Comparison of ENCODE assay signal across 12 cellular contexts in genomic region chr17:81348097-81349055, GRCh38. TPM values are rescaled to one million over a fixed set of nuclear protein-coding genes. Genes with fewer than 3 reads are reported as not detected.
A peak's percentile ranks its signal among the peaks of the same experiment; 100 is the strongest.
DNase-seq lines count a peak whose midpoint lies in the region; ATAC-seq and TF ChIP-seq lines count a peak whose summit lies in the region.
"Had no signal": no experiment of that assay in that cellular context is flagged by ENCODE, and none has a peak within 500 bp of the region (broad histone marks: within the 10 kb centered on the region; RNA-seq: fewer than 3 reads in every experiment).

No MANE protein-coding gene starts in this region.

- H3K4me3 ChIP-seq in BLaER1, result no peak overlapping the region
- H3K4me3 ChIP-seq in lower lobe of right lung, result no peak overlapping the region
- no peak overlapping the region for H3K4me3 ChIP-seq in gastrocnemius medialis

- peak; percentile 37 to 47 for ATAC-seq in lower lobe of right lung
- no peak for ATAC-seq in HG02970 (IDR thresholded peaks at IDR 0.05; ENCODE audit: low FRiP score, unreplicated experiment)
- ATAC-seq in gastrocnemius medialis, result no peak
- ATAC-seq: activated naive CD4-positive, alpha-beta T cell treated with anti-CD3 and anti-CD28 coated beads, Interleukin-2, amount 50 U/mL, for 72 hours had no signal

- H3K27me3 ChIP-seq in BLaER1 (peaks cover 27% of the 10 kb centered on the region), lower lobe of right lung (ENCODE audit: low read depth) (peaks cover 6% of the 10 kb centered on the region), gastrocnemius medialis (no peaks in the 10 kb centered on the region)

- peak overlapping the region; percentile 98 for H3K4me2 ChIP-seq in BLaER1

- CTCF ChIA-PET in RWPE1 (lab: Yijun Ruan, JAX), result no interaction called here

- in situ Hi-C loops in gastrocnemius medialis (cut with MboI; ENCODE audit: low sequenced_read_pairs in 4 of 4), result no loop called here

- H3K27ac ChIP-seq in BLaER1 (no peak overlapping the region), RWPE1 (peak overlapping the region; percentile 99), lower lobe of right lung (no peak overlapping the region), gastrocnemius medialis (no peak overlapping the region)

- no peak overlapping the region for H3K27ac Mint-ChIP-seq in immature natural killer cell
- H3K27ac Mint-ChIP-seq: activated naive CD4-positive, alpha-beta T cell treated with anti-CD3 and anti-CD28 coated beads, Interleukin-2, amount 50 U/mL, for 72 hours; progenitor cell of endocrine pancreas; T-helper 1 cell treated with Interleukin-12 subunit alpha and Interleukin-12 subunit beta and Interleukin-4 antibody, amounts not matched to agents 30 μg/mL and 1 μg/mL, for 36 hours had no signal

- TF ChIP-seq POLR2A in gastrocnemius medialis (IDR thresholded peaks at IDR 0.05), result no peak

- H3K9me3 Mint-ChIP-seq in immature natural killer cell, result peaks cover 0 to 1% (median 0%) of the 10 kb centered on the region in 6 donors
- H3K9me3 Mint-ChIP-seq: activated naive CD4-positive, alpha-beta T cell treated with anti-CD3 and anti-CD28 coated beads, Interleukin-2, amount 50 U/mL, for 72 hours; T-helper 1 cell treated with Interleukin-12 subunit alpha and Interleukin-12 subunit beta and Interleukin-4 antibody, amounts not matched to agents 30 μg/mL and 1 μg/mL, for 36 hours had no signal

- H3K4me1 ChIP-seq in BLaER1 (peaks cover 51% of the 10 kb centered on the region), lower lobe of right lung (peaks cover 30% of the 10 kb centered on the region), gastrocnemius medialis (peaks cover 6 to 7% of the 10 kb centered on the region in 2 donors)

- peaks cover 13 to 25% (median 17%) of the 10 kb centered on the region in 3 donors for H3K27me3 Mint-ChIP-seq in immature natural killer cell (ENCODE audit: low read depth in 3 of 3)
- H3K27me3 Mint-ChIP-seq: progenitor cell of endocrine pancreas had no signal

- no peak overlapping the region for H3K4me3 Mint-ChIP-seq in immature natural killer cell
- H3K4me3 Mint-ChIP-seq: T-helper 1 cell treated with Interleukin-12 subunit alpha and Interleukin-12 subunit beta and Interleukin-4 antibody, amounts not matched to agents 30 μg/mL and 1 μg/mL, for 36 hours had no signal

- DNase-seq in DMS53 treated with DMSO at 0.1 percent for 48 hours (lab: John Stamatoyannopoulos, UW; ENCODE audit: unreplicated experiment) (peak; percentile 9), RWPE1 (ENCODE audit: low spot score) (no peak), lower lobe of right lung (peak; percentile 80), NAMALWA (ENCODE audit: low spot score) (no peak), immature natural killer cell (no peak), gastrocnemius medialis (no peak)
- DNase-seq: NCI-H524 had no signal

- POLR2A ChIA-PET in RWPE1 (lab: Yijun Ruan, JAX; ENCODE audit: low non-redundant PET), result no interaction called here

- H3K36me3 ChIP-seq in BLaER1 (peaks cover under 1% of the 10 kb centered on the region; the same call in 1 of the 2 replicates), lower lobe of right lung (no peaks in the 10 kb centered on the region), gastrocnemius medialis (no peaks in the 10 kb centered on the region)

- no peak overlapping the region for H3K9ac ChIP-seq in BLaER1

- intact Hi-C loops in lower lobe of right lung (cut with DNase I) (no loop called here), gastrocnemius medialis (cut with DNase I; ENCODE audit: low total_unique reads) (no loop called here)

- peaks cover 15 to 19% of the 10 kb centered on the region in 2 donors for H3K4me1 Mint-ChIP-seq in immature natural killer cell

- H4K20me1 ChIP-seq in BLaER1, result peaks cover 16% of the 10 kb centered on the region

- H3K9me3 ChIP-seq in BLaER1 (no peaks in the 10 kb centered on the region; the same call in 1 of the 2 replicates), lower lobe of right lung (no peaks in the 10 kb centered on the region), gastrocnemius medialis (no peaks in the 10 kb centered on the region)

- no peaks in the 10 kb centered on the region for H3K36me3 Mint-ChIP-seq in immature natural killer cell

- no peak for TF ChIP-seq CTCF in RWPE1 (conservative IDR thresholded peaks at IDR 0.05; ENCODE audit: low read depth)
- no peak for TF ChIP-seq CTCF in lower lobe of right lung (IDR thresholded peaks at IDR 0.05)
- no peak for TF ChIP-seq CTCF in gastrocnemius medialis (IDR thresholded peaks at IDR 0.05 in 4 of 5, conservative IDR thresholded peaks at IDR 0.05 in 1 of 5)

RNA-seq across cellular contexts. Expression of gene BAHCC1, which starts 46.9 kb away (rescaled TPM):
- total RNA-seq in lower lobe of right lung (19.9 TPM), gastrocnemius medialis (1 to 10 TPM; 2.5 to 8.4 (median 5.8) TPM)
- polyA plus RNA-seq in immature natural killer cell, result under 1 TPM in 1 of 3 donors, not detected in 2; 0.02 TPM

RNA-seq across cellular contexts. Expression of gene SLC38A10, which starts 53.3 kb away (rescaled TPM):
- total RNA-seq in lower lobe of right lung (98.1 TPM), gastrocnemius medialis (10 to 100 TPM; 24.5 to 56.5 (median 28.8) TPM)
- 10 to 100 TPM; 46.8 to 98.7 (median 46.8) TPM for polyA plus RNA-seq in immature natural killer cell

Comparison
In these comparisons a context has a peak if more than half of its experiments do, and no peak if none do; other contexts are left out.
1. DNase-seq: peak in DMS53 treated with DMSO at 0.1 percent for 48 hours (single experiment) and lower lobe of right lung (single experiment); none in RWPE1 (single experiment), NAMALWA (single experiment), immature natural killer cell (0 of 3) and gastrocnemius medialis (0 of 2).
2. ATAC-seq: peak in lower lobe of right lung (2 of 2); none in HG02970 (single experiment) and gastrocnemius medialis (0 of 2).